ENCODE assay signal across 25 cellular contexts in the genomic region with DNA sequence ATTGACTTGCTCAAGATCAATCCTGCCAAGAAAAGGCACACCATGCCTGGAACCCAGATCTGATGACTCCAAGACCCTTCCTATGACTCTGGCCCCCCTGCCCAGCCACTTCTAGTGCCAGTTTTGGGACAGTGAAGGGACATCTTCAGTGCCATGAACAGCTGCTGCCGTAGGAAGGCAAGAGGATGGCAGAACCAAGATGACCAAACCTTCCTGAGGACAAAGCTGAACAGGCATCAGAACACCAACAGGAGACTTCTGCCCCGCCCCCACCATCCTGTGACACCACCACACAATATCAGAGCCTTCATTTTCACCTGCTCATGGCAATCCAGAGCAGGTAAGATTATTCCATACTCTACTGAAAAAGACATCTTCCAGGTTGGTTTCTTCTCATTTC.
"Had no signal": no experiment of that assay in that cellular context is flagged by ENCODE, and none has a peak within 500 bp of the region (broad histone marks: within the 10 kb centered on the region; RNA-seq: fewer than 3 reads in every experiment).

No MANE protein-coding gene starts in this region.

- H3K9me3 Mint-ChIP-seq: neural crest cell had no signal

- H3K4me1 Mint-ChIP-seq: brain, neural crest cell had no signal

- FAIRE-seq: colon had no signal

- H3K27me3 ChIP-seq: dorsolateral prefrontal cortex, sigmoid colon, vagina had no signal

- H3K9me3 ChIP-seq: lower lobe of right lung, thoracic aorta, vagina had no signal

- H3K4me3 ChIP-seq: dorsolateral prefrontal cortex, lower lobe of right lung, mucosa of descending colon, sigmoid colon, smooth muscle cell, thoracic aorta, vagina had no signal

- H3K27ac ChIP-seq: dorsolateral prefrontal cortex, epithelial cell of prostate, lower lobe of right lung, sigmoid colon, thoracic aorta, vagina had no signal

- ATAC-seq: left lobe of liver; lower lobe of right lung; mucosa of descending colon; stimulated activated memory B cell treated with anti-CD40 and anti-IgM and Interleukin-4, amounts not matched to agents 10 μg/mL and 1 μg/mL and 100 μg/mL, for 72 hours had no signal

- H3K27ac Mint-ChIP-seq: brain; stimulated activated memory B cell treated with anti-CD40 and anti-IgM and Interleukin-4, amounts not matched to agents 10 μg/mL and 1 μg/mL and 100 μg/mL, for 72 hours; type B pancreatic cell had no signal

- H3K4me3 Mint-ChIP-seq: activated CD4-positive, alpha-beta T cell treated with anti-CD3 and anti-CD28 coated beads, Interleukin-2, amount 10 ng/mL, durations not matched to agents 24 days and 14 days; brain; neural crest cell; stimulated activated memory B cell treated with anti-CD40 and anti-IgM and Interleukin-4, amounts not matched to agents 10 μg/mL and 1 μg/mL and 100 μg/mL, for 72 hours; type B pancreatic cell had no signal

- DNase-seq: activated CD4-positive, alpha-beta T cell treated with anti-CD3 and anti-CD28 coated beads, Interleukin-2, amount 10 ng/mL, durations not matched to agents 24 days and 14 days; activated CD8-positive, alpha-beta memory T cell treated with anti-CD3 and anti-CD28 coated beads, Interleukin-2, amount 50 U/mL, for 48 hours; activated effector memory CD4-positive, alpha-beta T cell treated with Interleukin-2 at 50 U/mL for 16 hours; activated naive CD4-positive, alpha-beta T cell treated with anti-CD3 and anti-CD28 coated beads, Interleukin-2, amount 50 U/mL, for 16 hours; activated T-cell treated with anti-CD3 and anti-CD28 coated beads, Interleukin-2, amount 50 U/mL, for 48 hours; aorta; central memory CD4-positive, alpha-beta T cell; dorsolateral prefrontal cortex; lower lobe of right lung; mesendoderm; mucosa of descending colon; occipital lobe; sigmoid colon; stimulated activated CD4-positive, alpha-beta T cell treated with anti-CD3 and anti-CD28 coated beads, Interleukin-15, amount 100 ng/mL, for 24 hours; SW 1271 had no signal

- H3K27me3 Mint-ChIP-seq: activated CD4-positive, alpha-beta T cell treated with anti-CD3 and anti-CD28 coated beads, Interleukin-2, amount 10 ng/mL, durations not matched to agents 24 days and 14 days; stimulated activated memory B cell treated with anti-CD40 and anti-IgM and Interleukin-4, amounts not matched to agents 10 μg/mL and 1 μg/mL and 100 μg/mL, for 72 hours; type B pancreatic cell had no signal
